ENCODE assay signal across 33 cellular contexts in genomic region chr9:20811872-20812271, GRCh38.
DNase-seq lines count a peak whose midpoint lies in the region; ATAC-seq, FAIRE-seq and TF ChIP-seq lines count a peak whose summit lies in the region.
"Had no signal": no experiment of that assay in that cellular context is flagged by ENCODE, and none has a peak within 500 bp of the region (broad histone marks: within the 10 kb centered on the region; RNA-seq: fewer than 3 reads in every experiment).

No MANE protein-coding gene starts in this region.

- no peak overlapping the region for H3K23ac ChIP-seq in IMR-90 (ENCODE audit: low read depth, low read length)

- H3K4me1 ChIP-seq in A549, result peaks cover 8% of the 10 kb centered on the region; the same call in 1 of the 3 replicates
- H3K4me1 ChIP-seq in IMR-90 (ENCODE audit: control insufficient read depth, insufficient read depth, low read length), result no peaks in the 10 kb centered on the region
- H3K4me1 ChIP-seq: BLaER1, Caco-2, spleen, suprapubic skin had no signal

- no peak overlapping the region for H2BK15ac ChIP-seq in IMR-90 (ENCODE audit: low read depth, low read length)

- H3K18ac ChIP-seq in IMR-90 (ENCODE audit: low read depth, low read length), result no peak overlapping the region

- no peak for TF ChIP-seq RAD21 in A549 (conservative IDR thresholded peaks at IDR 0.05 in 1 of 2, IDR thresholded peaks at IDR 0.05 in 1 of 2)
- TF ChIP-seq RAD21 in IMR-90 (IDR thresholded peaks at IDR 0.05; ENCODE audit: low read length), result no peak

- POLR2A ChIA-PET in A549 (lab: Yijun Ruan, JAX), result no interaction called here
- POLR2A ChIA-PET in IMR-90 (lab: Charles Lee; ENCODE audit: unreplicated experiment), result no interaction called here

- H3K79me1 ChIP-seq in IMR-90 (ENCODE audit: low read depth in 1 of 2, low read length in 2 of 2), result peaks cover 2 to 7% of the 10 kb centered on the region in 2 experiments; a peak in 3 of 4 replicates

- no peaks in the 10 kb centered on the region for H4K20me1 ChIP-seq in IMR-90 (ENCODE audit: insufficient read depth, low read length)
- H4K20me1 ChIP-seq: BLaER1 had no signal

- H2AK5ac ChIP-seq in IMR-90 (ENCODE audit: low read depth, low read length), result no peak overlapping the region

- H3K14ac ChIP-seq in IMR-90 (replicated peaks; ENCODE audit: low read depth, low read length), result no peak overlapping the region

- H4K8ac ChIP-seq in IMR-90 (ENCODE audit: low read depth in 2 of 2, low read length in 2 of 2), result no peak overlapping the region

- H3K36me3 ChIP-seq in IMR-90 (ENCODE audit: control insufficient read depth, insufficient read depth, low read length) (no peaks in the 10 kb centered on the region), bronchial epithelial cell (ENCODE audit: control insufficient read depth, insufficient read depth, low read length) (no peaks in the 10 kb centered on the region)
- H3K36me3 ChIP-seq: BLaER1, esophagus muscularis mucosa, left ventricle myocardium inferior, spleen, suprapubic skin had no signal

- in situ Hi-C loops in IMR-90 (cut with MboI; ENCODE audit: low sequenced_read_pairs), result no loop called here

- FAIRE-seq in A549 (lab: Jason Lieb, UNC), result no peak
- FAIRE-seq in bronchial epithelial cell (lab: Jason Lieb, UNC), result no peak
- FAIRE-seq: urothelium cell line had no signal

- no peaks in the 10 kb centered on the region for H3K36me3 Mint-ChIP-seq in endothelial cell (ENCODE audit: low read depth, unreplicated experiment)
- H3K36me3 Mint-ChIP-seq in T-helper 2 cell treated with Interferon-gamma antibody and Interleukin-4, amounts not matched to agents 5 μg/mL and 100 μg/mL, for 36 hours (ENCODE audit: low read depth), result no peaks in the 10 kb centered on the region
- H3K36me3 Mint-ChIP-seq: immature natural killer cell, natural killer cell had no signal

- H3K4me3 ChIP-seq in A549, result no peak overlapping the region
- H3K4me3 ChIP-seq in IMR-90 (ENCODE audit: insufficient read depth, low read depth, low read length), result no peak overlapping the region
- no peak overlapping the region for H3K4me3 ChIP-seq in bronchial epithelial cell (ENCODE audit: low read depth, low read length)
- H3K4me3 ChIP-seq in fibroblast of villous mesenchyme (ENCODE audit: low read depth, low read length), result no peak overlapping the region
- H3K4me3 ChIP-seq: BLaER1, esophagus muscularis mucosa, left ventricle myocardium inferior, spleen, suprapubic skin had no signal

- dilution Hi-C loops in IMR-90 (cut with HindIII; ENCODE audit: low sequenced_read_pairs, unreplicated experiment), result no loop called here

- H3K27me3 ChIP-seq in IMR-90 (ENCODE audit: control insufficient read depth, insufficient read depth, low read length) (no peaks in the 10 kb centered on the region), bronchial epithelial cell (ENCODE audit: control insufficient read depth, insufficient read depth, low read length) (no peaks in the 10 kb centered on the region)
- H3K27me3 ChIP-seq: BLaER1, esophagus muscularis mucosa, spleen, suprapubic skin had no signal

- no peak overlapping the region for H2AFZ ChIP-seq in IMR-90 (replicated peaks; ENCODE audit: low read length, poor library complexity)

- no peak for TF ChIP-seq EP300 in A549 (IDR thresholded peaks at IDR 0.05)

- TF ChIP-seq POLR2A in A549 (IDR thresholded peaks at IDR 0.05; ENCODE audit: low read length), result no peak
- no peak for TF ChIP-seq POLR2A in IMR-90 (IDR thresholded peaks at IDR 0.05; ENCODE audit: low read depth, low read length)

- peaks cover 3% of the 10 kb centered on the region for H3K27me3 Mint-ChIP-seq in endothelial cell (ENCODE audit: unreplicated experiment)
- H3K27me3 Mint-ChIP-seq in T-helper 2 cell treated with Interferon-gamma antibody and Interleukin-4, amounts not matched to agents 5 μg/mL and 100 μg/mL, for 36 hours (ENCODE audit: low read depth), result no peaks in the 10 kb centered on the region
- H3K27me3 Mint-ChIP-seq: activated CD8-positive, alpha-beta T cell treated with anti-CD3 and anti-CD28 coated beads for 36 hours; activated naive CD8-positive, alpha-beta T cell treated with anti-CD3 and anti-CD28 coated beads, Interleukin-2, amount 50 U/mL, for 24 hours; brain; stimulated activated memory B cell treated with anti-CD40 and anti-IgM and Interleukin-4, amounts not matched to agents 10 μg/mL and 1 μg/mL and 100 μg/mL, for 72 hours had no signal

- no peak overlapping the region for H2BK120ac ChIP-seq in IMR-90 (ENCODE audit: low read depth, low read length)

- intact Hi-C loops in IMR-90 (cut with micrococcal nuclease), result no loop called here

- no peaks in the 10 kb centered on the region for H3K9me3 ChIP-seq in A549
- H3K9me3 ChIP-seq in IMR-90 (ENCODE audit: control insufficient read depth, insufficient read depth, low read length), result no peaks in the 10 kb centered on the region
- H3K9me3 ChIP-seq: BLaER1, Caco-2, esophagus muscularis mucosa, left ventricle myocardium inferior, spleen, suprapubic skin had no signal

- no peak overlapping the region for H4K91ac ChIP-seq in IMR-90 (ENCODE audit: insufficient read depth, low read depth, low read length)

- H3K4me2 ChIP-seq in A549, result peak overlapping the region; percentile 25; the same call in 2 of the 3 replicates
- H3K4me2 ChIP-seq in IMR-90 (ENCODE audit: low read depth, low read length), result no peak overlapping the region
- H3K4me2 ChIP-seq: BLaER1 had no signal

- BruUV-seq in IMR-90 (replicated peaks; lab: Mats Ljungman, UMichigan), result no TSS peak

- H4K5ac ChIP-seq in IMR-90 (ENCODE audit: low read depth, low read length), result no peak overlapping the region

- ATAC-seq in A549 (no peak), IMR-90 (ENCODE audit: low read depth) (peak; percentile 83)
- ATAC-seq: activated CD8-positive, alpha-beta T cell treated with anti-CD3 and anti-CD28 coated beads for 36 hours; activated naive CD8-positive, alpha-beta T cell treated with anti-CD3 and anti-CD28 coated beads, Interleukin-2, amount 50 U/mL, for 24 hours; HCT116; natural killer cell; stimulated activated memory B cell treated with anti-CD40 and anti-IgM and Interleukin-4, amounts not matched to agents 10 μg/mL and 1 μg/mL and 100 μg/mL, for 72 hours had no signal

- TF ChIP-seq CTCF in A549 (IDR thresholded peaks at IDR 0.05) (no peak), IMR-90 (conservative IDR thresholded peaks at IDR 0.05; ENCODE audit: low read depth, low read length) (no peak), bronchial epithelial cell (IDR thresholded peaks at IDR 0.05; ENCODE audit: insufficient read depth, low read length, severe bottlenecking) (no peak), fibroblast of villous mesenchyme (IDR thresholded peaks at IDR 0.05; ENCODE audit: insufficient read depth, low read depth, low read length) (no peak), endothelial cell (IDR thresholded peaks at IDR 0.05; ENCODE audit: unreplicated experiment) (no peak)

- no peak overlapping the region for H2BK5ac ChIP-seq in IMR-90 (ENCODE audit: low read depth, low read length, poor library complexity, severe bottlenecking)

- no peak overlapping the region for H3K4ac ChIP-seq in IMR-90 (ENCODE audit: low read depth, low read length)

- H2BK20ac ChIP-seq in IMR-90 (ENCODE audit: low read depth, low read length), result no peak overlapping the region

- H3K9me1 ChIP-seq in IMR-90 (ENCODE audit: insufficient read depth, low read length), result no peaks in the 10 kb centered on the region

- H3K9ac ChIP-seq in IMR-90 (ENCODE audit: low read depth, low read length), result no peak overlapping the region
- H3K9ac ChIP-seq: BLaER1 had no signal

- H3K4me1 Mint-ChIP-seq in endothelial cell (ENCODE audit: unreplicated experiment), result no peaks in the 10 kb centered on the region
- no peaks in the 10 kb centered on the region for H3K4me1 Mint-ChIP-seq in T-helper 2 cell treated with Interferon-gamma antibody and Interleukin-4, amounts not matched to agents 5 μg/mL and 100 μg/mL, for 36 hours (ENCODE audit: low read depth)
- H3K4me1 Mint-ChIP-seq: activated naive CD8-positive, alpha-beta T cell treated with anti-CD3 and anti-CD28 coated beads, Interleukin-2, amount 50 U/mL, for 24 hours had no signal

- no peak overlapping the region for H3K4me3 Mint-ChIP-seq in endothelial cell (ENCODE audit: unreplicated experiment)
- no peak overlapping the region for H3K4me3 Mint-ChIP-seq in T-helper 2 cell treated with Interferon-gamma antibody and Interleukin-4, amounts not matched to agents 5 μg/mL and 100 μg/mL, for 36 hours
- H3K4me3 Mint-ChIP-seq: activated CD8-positive, alpha-beta T cell treated with anti-CD3 and anti-CD28 coated beads for 36 hours; activated naive CD8-positive, alpha-beta T cell treated with anti-CD3 and anti-CD28 coated beads, Interleukin-2, amount 50 U/mL, for 24 hours; brain; immature natural killer cell; natural killer cell; stimulated activated memory B cell treated with anti-CD40 and anti-IgM and Interleukin-4, amounts not matched to agents 10 μg/mL and 1 μg/mL and 100 μg/mL, for 72 hours had no signal

- CTCF ChIA-PET in A549 (lab: Yijun Ruan, JAX), result no interaction called here
- CTCF ChIA-PET in IMR-90 (lab: Yijun Ruan, JAX), result interaction anchor here (0.6 kb wide), 1 partner anchor 46 kb away, joined by 3 read pairs; no protein-coding TSS in a partner anchor

- H3K9me3 Mint-ChIP-seq in endothelial cell (ENCODE audit: unreplicated experiment), result no peaks in the 10 kb centered on the region
- no peaks in the 10 kb centered on the region for H3K9me3 Mint-ChIP-seq in T-helper 2 cell treated with Interferon-gamma antibody and Interleukin-4, amounts not matched to agents 5 μg/mL and 100 μg/mL, for 36 hours
- H3K9me3 Mint-ChIP-seq: activated CD8-positive, alpha-beta T cell treated with anti-CD3 and anti-CD28 coated beads for 36 hours; activated naive CD8-positive, alpha-beta T cell treated with anti-CD3 and anti-CD28 coated beads, Interleukin-2, amount 50 U/mL, for 24 hours; brain; immature natural killer cell; natural killer cell; stimulated activated memory B cell treated with anti-CD40 and anti-IgM and Interleukin-4, amounts not matched to agents 10 μg/mL and 1 μg/mL and 100 μg/mL, for 72 hours had no signal

- H3K27ac Mint-ChIP-seq in endothelial cell (ENCODE audit: unreplicated experiment), result no peak overlapping the region
- H3K27ac Mint-ChIP-seq in T-helper 2 cell treated with Interferon-gamma antibody and Interleukin-4, amounts not matched to agents 5 μg/mL and 100 μg/mL, for 36 hours, result no peak overlapping the region
- H3K27ac Mint-ChIP-seq: activated CD8-positive, alpha-beta T cell treated with anti-CD3 and anti-CD28 coated beads for 36 hours; activated naive CD8-positive, alpha-beta T cell treated with anti-CD3 and anti-CD28 coated beads, Interleukin-2, amount 50 U/mL, for 24 hours; brain; immature natural killer cell; natural killer cell; stimulated activated memory B cell treated with anti-CD40 and anti-IgM and Interleukin-4, amounts not matched to agents 10 μg/mL and 1 μg/mL and 100 μg/mL, for 72 hours had no signal

- H3K27ac ChIP-seq in A549 (no peak overlapping the region), IMR-90 (ENCODE audit: insufficient read depth, low read length) (no peak overlapping the region)
- H3K27ac ChIP-seq: BLaER1, esophagus muscularis mucosa, left ventricle myocardium inferior, spleen, suprapubic skin had no signal

- no peak overlapping the region for H2AK9ac ChIP-seq in IMR-90 (replicated peaks; ENCODE audit: low read depth, low read length, poor library complexity)

- no peak overlapping the region for H3K56ac ChIP-seq in IMR-90 (ENCODE audit: extremely low read depth, insufficient read depth, low read length)

- DNase-seq in A549 (ENCODE audit: low read depth in 1 of 2, low spot score in 1 of 2), result peak in 1 of 2 experiments; percentile 10
- peak; percentile 76 for DNase-seq in IMR-90
- DNase-seq in bronchial epithelial cell (ENCODE audit: low read depth), result peak; percentile 68
- DNase-seq in fibroblast of villous mesenchyme (ENCODE audit: low read depth), result peak; percentile 37
- no peak for DNase-seq in NCI-H226
- no peak for DNase-seq in endothelial cell (ENCODE audit: low spot score)
- no peak for DNase-seq in T-helper 2 cell treated with Interferon-gamma antibody and Interleukin-4, amounts not matched to agents 5 μg/mL and 100 μg/mL, for 36 hours (ENCODE audit: low spot score)
- DNase-seq in NCI-H82 (lab: John Stamatoyannopoulos, UW), result no peak
- DNase-seq: activated CD4-positive, CD25-positive, alpha-beta regulatory T cell treated with anti-CD3 and anti-CD28 coated beads, Interleukin-2, amount 50 U/mL, for 72 hours; activated CD8-positive, alpha-beta T cell treated with anti-CD3 and anti-CD28 coated beads for 36 hours; activated gamma-delta T cell; activated naive CD8-positive, alpha-beta T cell treated with anti-CD3 and anti-CD28 coated beads, Interleukin-2, amount 50 U/mL, for 24 hours; activated T-cell treated with anti-CD3 and anti-CD28 coated beads for 4 hours; Caco-2; effector CD8-positive, alpha-beta T cell; hippocampal formation; immature natural killer cell; left ventricle myocardium inferior; MM.1S; natural killer cell; NCI-H146; NCI-H526; retina; RPMI8226; spleen; stimulated activated CD4-positive, alpha-beta T cell treated with anti-CD3 and anti-CD28 coated beads, Interleukin-2, amount 100 ng/mL, for 48 hours had no signal

Comparison
In these comparisons a context has a peak if more than half of its experiments do, and no peak if none do; other contexts are left out.
1. DNase-seq: peak in IMR-90 (single experiment), bronchial epithelial cell (single experiment) and fibroblast of villous mesenchyme (single experiment); none in NCI-H226 (single experiment), endothelial cell (single experiment), T-helper 2 cell treated with Interferon-gamma antibody and Interleukin-4, amounts not matched to agents 5 μg/mL and 100 μg/mL, for 36 hours (single experiment) and NCI-H82 (single experiment).